ENCODE assay signal across 10 cellular contexts in genomic region chr11:44727114-44727372, GRCh38. TPM values are rescaled to one million over a fixed set of nuclear protein-coding genes. Genes with fewer than 3 reads are reported as not detected.
DNase-seq lines count a peak whose midpoint lies in the region; ATAC-seq and TF ChIP-seq lines count a peak whose summit lies in the region.
"Had no signal": no experiment of that assay in that cellular context is flagged by ENCODE, and none has a peak within 500 bp of the region (broad histone marks: within the 10 kb centered on the region; RNA-seq: fewer than 3 reads in every experiment).

No MANE protein-coding gene starts in this region.

- H3K27ac ChIP-seq in A673 (ENCODE audit: low read depth, low read length, poor library complexity, severe bottlenecking): peak overlapping the region; percentile 44
- H3K27ac ChIP-seq in naive thymus-derived CD4-positive, alpha-beta T cell (ENCODE audit: low read depth, low read length): peak overlapping the region; percentile 71

- peaks cover 13% of the 10 kb centered on the region for H3K36me3 Mint-ChIP-seq in central memory CD8-positive, alpha-beta T cell (ENCODE audit: insufficient read depth)
- peaks cover 0 to 13% (median 4%) of the 10 kb centered on the region in 5 donors for H3K36me3 Mint-ChIP-seq in naive thymus-derived CD4-positive, alpha-beta T cell

- TF ChIP-seq POLR2A in GM18505 (IDR thresholded peaks at IDR 0.05; ENCODE audit: borderline replicate concordance, extremely low read depth, insufficient read depth, insufficient read length): no peak

- H3K27me3 ChIP-seq in A673 (replicated peaks; ENCODE audit: insufficient read depth, low read depth, low read length, poor library complexity): no peaks in the 10 kb centered on the region
- H3K27me3 ChIP-seq in HAP-1 (ENCODE audit: low read depth): no peaks in the 10 kb centered on the region
- peaks cover 0 to 3% of the 10 kb centered on the region in 2 donors for H3K27me3 ChIP-seq in naive thymus-derived CD4-positive, alpha-beta T cell (ENCODE audit: control insufficient read depth in 2 of 2, insufficient read depth in 2 of 2, low read length in 2 of 2)

- in situ Hi-C loops in HAP-1 (cut with MboI; ENCODE audit: low sequenced_read_pairs): loop anchor here (5.0 kb wide), 1 partner anchor 165 kb away; no protein-coding TSS in a partner anchor

- peak; percentile 10 for ATAC-seq in central memory CD8-positive, alpha-beta T cell (replicated peaks; ENCODE audit: extremely low read depth, poor library complexity, severe bottlenecking)
- no peak for ATAC-seq in naive thymus-derived CD4-positive, alpha-beta T cell
- ATAC-seq in GM18502 (IDR thresholded peaks at IDR 0.05; ENCODE audit: poor library complexity, unreplicated experiment) (no peak), GM18505 (IDR thresholded peaks at IDR 0.05; ENCODE audit: unreplicated experiment) (no peak)

- BruUV-seq in A673 (replicated peaks; lab: Mats Ljungman, UMichigan): no TSS peak

- peak overlapping the region; percentile 68 for H3K4me3 Mint-ChIP-seq in central memory CD8-positive, alpha-beta T cell
- H3K4me3 Mint-ChIP-seq in naive thymus-derived CD4-positive, alpha-beta T cell: peak overlapping the region in 1 of 10 donors; percentile 94

- POLR2A ChIA-PET in A673 (lab: Charles Lee; ENCODE audit: low non-redundant PET): no interaction called here
- POLR2A ChIA-PET in naive thymus-derived CD4-positive, alpha-beta T cell (lab: Charles Lee): no interaction called here

- H3K27me3 Mint-ChIP-seq in central memory CD8-positive, alpha-beta T cell: peaks cover 9% of the 10 kb centered on the region
- peaks cover 0 to 38% (median 0%) of the 10 kb centered on the region in 5 donors for H3K27me3 Mint-ChIP-seq in naive thymus-derived CD4-positive, alpha-beta T cell

- H3K9me3 Mint-ChIP-seq in central memory CD8-positive, alpha-beta T cell: no peaks in the 10 kb centered on the region
- no peaks in the 10 kb centered on the region for H3K9me3 Mint-ChIP-seq in naive thymus-derived CD4-positive, alpha-beta T cell
- H3K9me3 Mint-ChIP-seq: nephron; stimulated activated naive CD8-positive, alpha-beta T cell treated with anti-CD3 and anti-CD28 coated beads, Interleukin-15, Interleukin-2, amounts not matched to agents 100 ng/mL and 50 ng/mL, for 24 hours had no signal

- H3K27ac Mint-ChIP-seq in central memory CD8-positive, alpha-beta T cell (ENCODE audit: low read depth): no peak overlapping the region
- H3K27ac Mint-ChIP-seq in naive thymus-derived CD4-positive, alpha-beta T cell: no peak overlapping the region

- H3K4me3 ChIP-seq in A673 (ENCODE audit: low read depth, low read length, poor library complexity, severe bottlenecking) (peak overlapping the region; percentile 77), HAP-1 (peak overlapping the region; percentile 72)
- H3K4me3 ChIP-seq in naive thymus-derived CD4-positive, alpha-beta T cell (ENCODE audit: low read length): peak overlapping the region; percentile 72

- H3K9me3 ChIP-seq in A673 (ENCODE audit: low read depth, low read length, poor library complexity, severe bottlenecking) (no peaks in the 10 kb centered on the region), HAP-1 (no peaks in the 10 kb centered on the region)
- H3K9me3 ChIP-seq in naive thymus-derived CD4-positive, alpha-beta T cell (ENCODE audit: control insufficient read depth in 2 of 3, low read length in 3 of 3): no peaks in the 10 kb centered on the region

- H3K36me3 ChIP-seq in A673 (ENCODE audit: insufficient read depth, low read length, poor library complexity, severe bottlenecking) (no peaks in the 10 kb centered on the region), HAP-1 (replicated peaks) (no peaks in the 10 kb centered on the region)
- peaks cover 0 to 7% (median 0%) of the 10 kb centered on the region in 3 experiments for H3K36me3 ChIP-seq in naive thymus-derived CD4-positive, alpha-beta T cell (ENCODE audit: control insufficient read depth in 2 of 3, insufficient read depth in 3 of 3, low read length in 3 of 3)

- TF ChIP-seq CTCF in A673 (conservative IDR thresholded peaks at IDR 0.05; ENCODE audit: low read depth, low read length): no peak

- peaks cover 24% of the 10 kb centered on the region for H3K4me1 Mint-ChIP-seq in central memory CD8-positive, alpha-beta T cell
- peaks cover 33 to 56% (median 50%) of the 10 kb centered on the region in 7 donors for H3K4me1 Mint-ChIP-seq in naive thymus-derived CD4-positive, alpha-beta T cell

- intact Hi-C loops in A673 (cut with micrococcal nuclease; ENCODE audit: unreplicated experiment): loop anchor here (1.0 kb wide), 1 partner anchor 48 kb away; no protein-coding TSS in a partner anchor
- intact Hi-C loops in naive thymus-derived CD4-positive, alpha-beta T cell (cut with micrococcal nuclease): loop anchor here (2.0 to 5.0 kb wide), 5 partner anchors 46 to 170 kb away; partner anchors contain the start of gene CD82 (in 1 of the 2)

- H3K4me1 ChIP-seq in A673 (ENCODE audit: insufficient read depth, low read length, poor library complexity, severe bottlenecking): peaks cover 31% of the 10 kb centered on the region
- peaks cover 17% of the 10 kb centered on the region for H3K4me1 ChIP-seq in HAP-1
- peaks cover 10 to 31% of the 10 kb centered on the region in 2 donors for H3K4me1 ChIP-seq in naive thymus-derived CD4-positive, alpha-beta T cell (ENCODE audit: control insufficient read depth in 2 of 2, insufficient read depth in 2 of 2, low read length in 2 of 2)

- DNase-seq in A673 (ENCODE audit: low spot score): no peak
- no peak for DNase-seq in HAP-1 (ENCODE audit: low spot score in 2 of 2)
- no peak for DNase-seq in central memory CD8-positive, alpha-beta T cell (ENCODE audit: low spot score in 2 of 2)
- peak in 3 of 9 donors; percentile 10 to 42 (median 27) for DNase-seq in naive thymus-derived CD4-positive, alpha-beta T cell
- no peak for DNase-seq in DMS79 (lab: John Stamatoyannopoulos, UW)
- no peak for DNase-seq in GOT3 (lab: John Stamatoyannopoulos, UW)

- CTCF ChIA-PET in A673 (lab: Charles Lee): interaction anchor here (0.6 to 0.7 kb wide), 9 partner anchors 17 to 1392 kb away, joined by 3 to 10 read pairs (median 6); no protein-coding TSS in a partner anchor
- CTCF ChIA-PET in naive thymus-derived CD4-positive, alpha-beta T cell (lab: Charles Lee): no interaction called here

RNA-seq across cellular contexts. Expression of gene TSPAN18, which starts 0.3 kb away (rescaled TPM):
- total RNA-seq in A673 (2021): 2.8 and 5.8 TPM in 2 replicates
- total RNA-seq in naive thymus-derived CD4-positive, alpha-beta T cell: 10 to 100 TPM in 4 of 5 experiments, 1 to 10 TPM in 1; 9.1 to 57.0 (median 40.7) TPM
- polyA plus RNA-seq in naive thymus-derived CD4-positive, alpha-beta T cell: 10 to 100 TPM in 1 of 2 donors, 1 to 10 TPM in 1; 8.8 to 21.7 TPM
